In genomic region chr3:82942041-82942440, GRCh38 we compare ENCODE assay signal across 18 cellular contexts.
"Had no signal": no experiment of that assay in that cellular context is flagged by ENCODE, and none has a peak within 500 bp of the region (broad histone marks: within the 10 kb centered on the region; RNA-seq: fewer than 3 reads in every experiment).

No MANE protein-coding gene starts in this region.

- ATAC-seq: activated CD4-positive, CD25-positive, alpha-beta regulatory T cell treated with anti-CD3 and anti-CD28 coated beads, Interleukin-2, amount 50 U/mL, for 24 hours; body of pancreas; heart right ventricle; left lung had no signal

- H3K4me3 ChIP-seq: body of pancreas, heart right ventricle, left lung, prostate gland, sigmoid colon had no signal

- H3K4me1 Mint-ChIP-seq: memory B cell, nephron had no signal

- H3K27me3 Mint-ChIP-seq: memory B cell, type B pancreatic cell had no signal

- H3K27me3 ChIP-seq: body of pancreas, heart right ventricle, left lung, sigmoid colon had no signal

- H3K4me1 ChIP-seq: body of pancreas, heart right ventricle, left lung, prostate gland, sigmoid colon had no signal

- DNase-seq: activated naive CD4-positive, alpha-beta T cell treated with anti-CD3 and anti-CD28 coated beads, Interleukin-2, amount 50 U/mL, for 16 hours; activated T-cell treated with anti-CD3 and anti-CD28 coated beads, Interleukin-2, amount 50 U/mL, for 1 hour; amniotic stem cell; body of pancreas; central memory CD4-positive, alpha-beta T cell; cortex of kidney; effector memory CD4-positive, alpha-beta T cell; heart right ventricle; left lung; occipital lobe; sigmoid colon; stimulated activated naive CD4-positive, alpha-beta T cell had no signal

- H3K27ac Mint-ChIP-seq: memory B cell, nephron, type B pancreatic cell had no signal

- H3K36me3 Mint-ChIP-seq: memory B cell, type B pancreatic cell had no signal

- H3K9me3 ChIP-seq: prostate gland had no signal

- H3K4me3 Mint-ChIP-seq: memory B cell, nephron, type B pancreatic cell had no signal

- H3K36me3 ChIP-seq: heart right ventricle, left lung, prostate gland, sigmoid colon had no signal

- H3K27ac ChIP-seq: body of pancreas, heart right ventricle, left lung, prostate gland, sigmoid colon had no signal

- FAIRE-seq: islet of Langerhans had no signal
